Comparison of ENCODE assay signal across 27 cellular contexts in the genomic region with DNA sequence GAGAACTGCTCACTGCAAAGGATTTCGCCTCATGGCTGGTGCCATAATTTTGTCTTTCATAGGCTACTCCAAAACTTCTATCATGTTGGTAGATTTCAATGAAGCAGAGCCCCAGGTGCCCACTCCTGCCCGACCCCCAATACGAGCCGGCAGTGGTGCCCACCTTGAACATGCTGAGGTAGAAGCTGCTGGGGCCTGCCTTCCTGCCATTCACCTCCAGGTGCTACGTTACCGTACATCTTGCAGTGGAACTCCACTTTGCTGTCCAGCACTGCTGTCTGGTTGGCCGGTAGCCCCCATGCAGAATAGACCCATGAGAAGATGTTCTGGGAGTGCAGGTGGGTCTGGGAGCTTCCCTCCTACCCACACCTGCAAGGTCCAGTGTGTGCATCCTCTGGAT.
"Had no signal": no experiment of that assay in that cellular context is flagged by ENCODE, and none has a peak within 500 bp of the region (broad histone marks: within the 10 kb centered on the region; RNA-seq: fewer than 3 reads in every experiment).

No MANE protein-coding gene starts in this region.

- ATAC-seq: stimulated activated effector memory CD8-positive, alpha-beta T cell treated with anti-CD3 and anti-CD28 coated beads, Interleukin-12 subunit alpha, Interleukin-12 subunit beta, amount 100 ng/mL, for 72 hours; stimulated activated memory B cell treated with anti-CD40 and anti-IgM and Interleukin-4, amounts not matched to agents 10 μg/mL and 1 μg/mL and 100 μg/mL, for 72 hours; stimulated activated naive B cell treated with anti-CD40 and anti-IgM and Interleukin-4, amounts not matched to agents 10 μg/mL and 1 μg/mL and 100 μg/mL, for 72 hours; stimulated activated naive CD8-positive, alpha-beta T cell treated with anti-CD3 and anti-CD28 coated beads, Interleukin-15, amount 100 ng/mL, for 72 hours; stimulated activated naive CD8-positive, alpha-beta T cell treated with anti-CD3 and anti-CD28 coated beads, Interleukin-15, Interleukin-2, amounts not matched to agents 100 U/mL and 50 U/mL, for 24 hours had no signal

- H3K4me1 ChIP-seq: stomach, testis, tibial artery, transverse colon, upper lobe of left lung, upper lobe of right lung, uterus, vagina had no signal

- H3K27ac Mint-ChIP-seq: stimulated activated effector memory CD8-positive, alpha-beta T cell treated with anti-CD3 and anti-CD28 coated beads, Interleukin-12 subunit alpha, Interleukin-12 subunit beta, amount 100 ng/mL, for 72 hours; stimulated activated memory B cell treated with anti-CD40 and anti-IgM and Interleukin-4, amounts not matched to agents 10 μg/mL and 1 μg/mL and 100 μg/mL, for 72 hours; stimulated activated naive B cell treated with anti-CD40 and anti-IgM and Interleukin-4, amounts not matched to agents 10 μg/mL and 1 μg/mL and 100 μg/mL, for 72 hours; stimulated activated naive CD8-positive, alpha-beta T cell treated with anti-CD3 and anti-CD28 coated beads, Interleukin-15, amount 100 ng/mL, for 72 hours; stimulated activated naive CD8-positive, alpha-beta T cell treated with anti-CD3 and anti-CD28 coated beads, Interleukin-15, Interleukin-2, amounts not matched to agents 100 ng/mL and 50 ng/mL, for 24 hours; type B pancreatic cell had no signal

- H3K9me3 Mint-ChIP-seq: stimulated activated effector memory CD8-positive, alpha-beta T cell treated with anti-CD3 and anti-CD28 coated beads, Interleukin-12 subunit alpha, Interleukin-12 subunit beta, amount 100 ng/mL, for 72 hours; stimulated activated memory B cell treated with anti-CD40 and anti-IgM and Interleukin-4, amounts not matched to agents 10 μg/mL and 1 μg/mL and 100 μg/mL, for 72 hours; stimulated activated naive CD8-positive, alpha-beta T cell treated with anti-CD3 and anti-CD28 coated beads, Interleukin-15, Interleukin-2, amounts not matched to agents 100 ng/mL and 50 ng/mL, for 24 hours had no signal

- H3K9me3 ChIP-seq: stomach, suprapubic skin, testis, thoracic aorta, thyroid gland, tibial artery, tibial nerve, transverse colon, upper lobe of left lung, upper lobe of right lung, uterus, vagina had no signal

- H3K4me3 Mint-ChIP-seq: stimulated activated effector memory CD8-positive, alpha-beta T cell treated with anti-CD3 and anti-CD28 coated beads, Interleukin-12 subunit alpha, Interleukin-12 subunit beta, amount 100 ng/mL, for 72 hours; stimulated activated memory B cell treated with anti-CD40 and anti-IgM and Interleukin-4, amounts not matched to agents 10 μg/mL and 1 μg/mL and 100 μg/mL, for 72 hours; stimulated activated naive B cell treated with anti-CD40 and anti-IgM and Interleukin-4, amounts not matched to agents 10 μg/mL and 1 μg/mL and 100 μg/mL, for 72 hours; stimulated activated naive CD8-positive, alpha-beta T cell treated with anti-CD3 and anti-CD28 coated beads, Interleukin-15, amount 100 ng/mL, for 72 hours; stimulated activated naive CD8-positive, alpha-beta T cell treated with anti-CD3 and anti-CD28 coated beads, Interleukin-15, Interleukin-2, amounts not matched to agents 100 ng/mL and 50 ng/mL, for 24 hours; type B pancreatic cell had no signal

- H3K27ac ChIP-seq: stomach, suprapubic skin, testis, thoracic aorta, thyroid gland, tibial artery, tibial nerve, transverse colon, upper lobe of left lung, upper lobe of right lung, uterus, vagina had no signal

- H3K4me3 ChIP-seq: stomach, suprapubic skin, testis, thoracic aorta, thyroid gland, tibial artery, tibial nerve, transverse colon, upper lobe of left lung, upper lobe of right lung, uterus, vagina had no signal

- H3K27me3 Mint-ChIP-seq: stimulated activated memory B cell treated with anti-CD40 and anti-IgM and Interleukin-4, amounts not matched to agents 10 μg/mL and 1 μg/mL and 100 μg/mL, for 72 hours; stimulated activated naive B cell treated with anti-CD40 and anti-IgM and Interleukin-4, amounts not matched to agents 10 μg/mL and 1 μg/mL and 100 μg/mL, for 72 hours; stimulated activated naive CD8-positive, alpha-beta T cell treated with anti-CD3 and anti-CD28 coated beads, Interleukin-15, amount 100 ng/mL, for 72 hours; stimulated activated naive CD8-positive, alpha-beta T cell treated with anti-CD3 and anti-CD28 coated beads, Interleukin-15, Interleukin-2, amounts not matched to agents 100 ng/mL and 50 ng/mL, for 24 hours; type B pancreatic cell had no signal

- H3K4me1 Mint-ChIP-seq: stimulated activated effector memory CD8-positive, alpha-beta T cell treated with anti-CD3 and anti-CD28 coated beads, Interleukin-12 subunit alpha, Interleukin-12 subunit beta, amount 100 ng/mL, for 72 hours; stimulated activated naive CD8-positive, alpha-beta T cell treated with anti-CD3 and anti-CD28 coated beads, Interleukin-15, amount 100 ng/mL, for 72 hours had no signal

- H3K36me3 Mint-ChIP-seq: stimulated activated effector memory CD8-positive, alpha-beta T cell treated with anti-CD3 and anti-CD28 coated beads, Interleukin-12 subunit alpha, Interleukin-12 subunit beta, amount 100 ng/mL, for 72 hours; stimulated activated memory B cell treated with anti-CD40 and anti-IgM and Interleukin-4, amounts not matched to agents 10 μg/mL and 1 μg/mL and 100 μg/mL, for 72 hours; stimulated activated naive B cell treated with anti-CD40 and anti-IgM and Interleukin-4, amounts not matched to agents 10 μg/mL and 1 μg/mL and 100 μg/mL, for 72 hours had no signal

- H3K27me3 ChIP-seq: stomach, suprapubic skin, testis, thyroid gland, tibial artery, tibial nerve, transverse colon, upper lobe of left lung, upper lobe of right lung, uterus, vagina had no signal

- DNase-seq: stimulated activated CD4-positive, alpha-beta T cell treated with anti-CD3 and anti-CD28 coated beads, Interleukin-2, amount 100 ng/mL, for 48 hours; stimulated activated CD4-positive, alpha-beta T cell treated with anti-CD3 and anti-CD28 coated beads, Interleukin-4, amount 100 ng/mL, for 1 hour; stimulated activated CD4-positive, alpha-beta T cell treated with anti-CD3 and anti-CD28 coated beads, Interleukin-4, amount 100 ng/mL, for 24 hours; stimulated activated CD4-positive, alpha-beta T cell treated with anti-CD3 and anti-CD28 coated beads, Interleukin-4, amount 100 ng/mL, for 4 hours; stimulated activated CD8-positive, alpha-beta memory T cell treated with anti-CD3 and anti-CD28 coated beads, Interleukin-4, amount 100 ng/mL, for 48 hours; stimulated activated naive B cell treated with anti-CD40 and anti-IgM and Interleukin-4, amounts not matched to agents 10 μg/mL and 1 μg/mL and 100 μg/mL, for 72 hours; stimulated activated naive CD4-positive, alpha-beta T cell; stimulated activated naive CD4-positive, alpha-beta T cell treated with Interleukin-2 at 50 U/mL for 16 hours; stimulated activated naive CD8-positive, alpha-beta T cell treated with anti-CD3 and anti-CD28 coated beads, Interleukin-15, amount 100 ng/mL, for 72 hours; stimulated activated naive CD8-positive, alpha-beta T cell treated with anti-CD3 and anti-CD28 coated beads, Interleukin-15, Interleukin-2, amounts not matched to agents 100 U/mL and 50 U/mL, for 24 hours; stomach; substantia nigra; testis; thyroid gland; tibial artery; transverse colon; upper lobe of left lung; upper lobe of right lung; uterus had no signal

- H3K36me3 ChIP-seq: stomach, suprapubic skin, thoracic aorta, thyroid gland, tibial artery, tibial nerve, transverse colon, upper lobe of left lung, upper lobe of right lung, uterus, vagina had no signal
